Comparison of ENCODE assay signal across 1 cellular context in the genomic region with DNA sequence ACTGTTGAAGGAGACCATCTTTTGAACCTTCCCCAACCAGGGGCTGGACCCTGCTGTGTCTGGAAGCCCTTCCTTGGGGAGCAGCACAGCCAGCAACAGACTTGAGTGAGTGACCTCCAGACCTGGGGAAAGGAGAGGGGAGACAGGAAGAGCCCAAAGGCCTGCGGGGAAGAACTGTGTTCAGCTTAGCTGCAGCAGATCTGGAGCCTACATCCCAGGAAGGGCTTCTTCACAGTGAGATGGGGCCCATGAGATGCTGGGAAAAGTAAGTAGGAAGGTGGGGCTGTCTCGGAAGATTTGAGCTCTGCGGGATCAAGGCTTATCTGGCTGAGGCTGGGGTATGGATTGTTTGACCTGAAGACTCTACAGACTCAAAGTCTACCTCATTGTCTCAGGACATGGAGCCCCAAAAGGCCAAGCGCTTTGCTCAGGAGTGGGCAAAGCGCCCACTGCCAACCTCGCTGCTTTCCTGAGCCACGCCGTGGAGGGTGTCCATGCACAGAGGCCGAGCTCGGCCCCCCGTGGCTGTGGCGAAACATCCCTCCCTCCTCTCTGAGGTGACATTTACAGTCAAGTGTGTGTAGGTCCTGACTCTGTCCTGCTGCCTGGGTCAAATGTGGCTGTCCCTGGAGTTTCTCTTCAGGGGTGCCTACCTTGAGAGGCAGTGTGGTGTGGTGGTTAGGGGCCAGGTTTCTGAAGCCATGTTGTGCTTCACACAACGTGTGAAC.
TF ChIP-seq lines count a peak whose summit lies in the region.

No MANE protein-coding gene starts in this region.

TF ChIP-seq in SK-N-SH treated with all-trans-retinoic acid at 6 μM for 48 hours, 23 proteins besides CTCF, POLR2A, EP300 and RAD21:
- TF ChIP-seq ISL1 (CRISPR knock-in tag; IDR thresholded peaks at IDR 0.05) (no peak), ZFP30 (CRISPR knock-in tag; IDR thresholded peaks at IDR 0.05) (no peak), ZNF70 (CRISPR knock-in tag; IDR thresholded peaks at IDR 0.05) (no peak)
- TF ChIP-seq, protein P1, sequence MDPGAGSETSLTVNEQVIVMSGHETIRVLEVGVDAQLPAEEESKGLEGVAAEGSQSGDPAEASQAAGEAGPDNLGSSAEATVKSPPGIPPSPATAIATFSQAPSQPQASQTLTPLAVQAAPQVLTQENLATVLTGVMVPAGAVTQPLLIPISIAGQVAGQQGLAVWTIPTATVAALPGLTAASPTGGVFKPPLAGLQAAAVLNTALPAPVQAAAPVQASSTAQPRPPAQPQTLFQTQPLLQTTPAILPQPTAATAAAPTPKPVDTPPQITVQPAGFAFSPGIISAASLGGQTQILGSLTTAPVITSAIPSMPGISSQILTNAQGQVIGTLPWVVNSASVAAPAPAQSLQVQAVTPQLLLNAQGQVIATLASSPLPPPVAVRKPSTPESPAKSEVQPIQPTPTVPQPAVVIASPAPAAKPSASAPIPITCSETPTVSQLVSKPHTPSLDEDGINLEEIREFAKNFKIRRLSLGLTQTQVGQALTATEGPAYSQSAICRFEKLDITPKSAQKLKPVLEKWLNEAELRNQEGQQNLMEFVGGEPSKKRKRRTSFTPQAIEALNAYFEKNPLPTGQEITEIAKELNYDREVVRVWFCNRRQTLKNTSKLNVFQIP (CRISPR knock-in tag; IDR thresholded peaks at IDR 0.05; ENCODE audit: borderline replicate concordance, low read depth) = no peak
- TF ChIP-seq, protein P2, sequence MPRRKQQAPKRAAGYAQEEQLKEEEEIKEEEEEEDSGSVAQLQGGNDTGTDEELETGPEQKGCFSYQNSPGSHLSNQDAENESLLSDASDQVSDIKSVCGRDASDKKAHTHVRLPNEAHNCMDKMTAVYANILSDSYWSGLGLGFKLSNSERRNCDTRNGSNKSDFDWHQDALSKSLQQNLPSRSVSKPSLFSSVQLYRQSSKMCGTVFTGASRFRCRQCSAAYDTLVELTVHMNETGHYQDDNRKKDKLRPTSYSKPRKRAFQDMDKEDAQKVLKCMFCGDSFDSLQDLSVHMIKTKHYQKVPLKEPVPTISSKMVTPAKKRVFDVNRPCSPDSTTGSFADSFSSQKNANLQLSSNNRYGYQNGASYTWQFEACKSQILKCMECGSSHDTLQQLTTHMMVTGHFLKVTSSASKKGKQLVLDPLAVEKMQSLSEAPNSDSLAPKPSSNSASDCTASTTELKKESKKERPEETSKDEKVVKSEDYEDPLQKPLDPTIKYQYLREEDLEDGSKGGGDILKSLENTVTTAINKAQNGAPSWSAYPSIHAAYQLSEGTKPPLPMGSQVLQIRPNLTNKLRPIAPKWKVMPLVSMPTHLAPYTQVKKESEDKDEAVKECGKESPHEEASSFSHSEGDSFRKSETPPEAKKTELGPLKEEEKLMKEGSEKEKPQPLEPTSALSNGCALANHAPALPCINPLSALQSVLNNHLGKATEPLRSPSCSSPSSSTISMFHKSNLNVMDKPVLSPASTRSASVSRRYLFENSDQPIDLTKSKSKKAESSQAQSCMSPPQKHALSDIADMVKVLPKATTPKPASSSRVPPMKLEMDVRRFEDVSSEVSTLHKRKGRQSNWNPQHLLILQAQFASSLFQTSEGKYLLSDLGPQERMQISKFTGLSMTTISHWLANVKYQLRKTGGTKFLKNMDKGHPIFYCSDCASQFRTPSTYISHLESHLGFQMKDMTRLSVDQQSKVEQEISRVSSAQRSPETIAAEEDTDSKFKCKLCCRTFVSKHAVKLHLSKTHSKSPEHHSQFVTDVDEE (CRISPR knock-in tag; IDR thresholded peaks at IDR 0.05) = no peak
